In genomic region chr1:43043695-43044094, GRCh38 we compare ENCODE assay signal across 27 cellular contexts.
A peak's percentile ranks its signal among the peaks of the same experiment; 100 is the strongest.
DNase-seq lines count a peak whose midpoint lies in the region; FAIRE-seq and TF ChIP-seq lines count a peak whose summit lies in the region.
"Had no signal": no experiment of that assay in that cellular context is flagged by ENCODE, and none has a peak within 500 bp of the region (broad histone marks: within the 10 kb centered on the region; RNA-seq: fewer than 3 reads in every experiment).

No MANE protein-coding gene starts in this region.

- peaks cover 5% of the 10 kb centered on the region for H3K36me3 Mint-ChIP-seq in Caco-2 (ENCODE audit: insufficient read depth, unreplicated experiment)
- H3K36me3 Mint-ChIP-seq: CD8-positive, alpha-beta T cell had no signal

- FAIRE-seq in bronchial epithelial cell (lab: Jason Lieb, UNC) = no peak
- FAIRE-seq: A549, GM19239, HTR-8/SVneo had no signal

- H3K4me3 Mint-ChIP-seq in Caco-2 (ENCODE audit: unreplicated experiment) = no peak overlapping the region
- H3K4me3 Mint-ChIP-seq: CD8-positive, alpha-beta T cell; GM23338; HFFc6 had no signal

- intact Hi-C loops in Caco-2 (cut with micrococcal nuclease; ENCODE audit: unreplicated experiment) = loop anchor here (2.0 kb wide), 2 partner anchors 35 to 63 kb away; no protein-coding TSS in a partner anchor

- no peaks in the 10 kb centered on the region for H3K27me3 Mint-ChIP-seq in Caco-2 (ENCODE audit: insufficient read depth, unreplicated experiment)

- no peak for TF ChIP-seq CTCF in Caco-2 (IDR thresholded peaks at IDR 0.05; ENCODE audit: insufficient read depth in 1 of 2, low read depth in 1 of 2, low read length in 1 of 2, severe bottlenecking in 1 of 2, unreplicated experiment in 1 of 2)
- no peak for TF ChIP-seq CTCF in RWPE1 (conservative IDR thresholded peaks at IDR 0.05; ENCODE audit: low read depth)
- no peak for TF ChIP-seq CTCF in bronchial epithelial cell (IDR thresholded peaks at IDR 0.05; ENCODE audit: insufficient read depth, low read length, severe bottlenecking)

- peaks cover 24% of the 10 kb centered on the region for H3K4me1 Mint-ChIP-seq in Caco-2 (ENCODE audit: low read depth, unreplicated experiment)

- peak overlapping the region; percentile 56 for H3K27ac ChIP-seq in RWPE1
- H3K27ac ChIP-seq: A549, C4-2B, KMS-11, PC-9 had no signal

- H3K9me3 ChIP-seq in Caco-2 = no peaks in the 10 kb centered on the region
- H3K9me3 ChIP-seq: A549, HAP-1 had no signal

- H3K27me3 ChIP-seq in Caco-2 (replicated peaks; ENCODE audit: control insufficient read depth, insufficient read depth, low read length) = no peaks in the 10 kb centered on the region
- no peaks in the 10 kb centered on the region for H3K27me3 ChIP-seq in bronchial epithelial cell (ENCODE audit: control insufficient read depth, insufficient read depth, low read length)

- no peaks in the 10 kb centered on the region for H3K9me3 Mint-ChIP-seq in Caco-2 (ENCODE audit: unreplicated experiment)
- H3K9me3 Mint-ChIP-seq: CD8-positive, alpha-beta T cell; GM23338; HFFc6 had no signal

- no TSS peak for BruUV-seq in Caco-2 (replicated peaks; lab: Mats Ljungman, UMichigan)

- peaks cover 65% of the 10 kb centered on the region for H3K4me1 ChIP-seq in Caco-2
- H3K4me1 ChIP-seq: HAP-1 had no signal

- H3K36me3 ChIP-seq in Caco-2 (ENCODE audit: control insufficient read depth, insufficient read depth, low read length) (no peaks in the 10 kb centered on the region), bronchial epithelial cell (ENCODE audit: control insufficient read depth, insufficient read depth, low read length) (no peaks in the 10 kb centered on the region)
- H3K36me3 ChIP-seq: HAP-1 had no signal

- POLR2A ChIA-PET in Caco-2 (lab: Charles Lee) (no interaction called here), RWPE1 (lab: Yijun Ruan, JAX; ENCODE audit: low non-redundant PET) (no interaction called here)

- CTCF ChIA-PET in Caco-2 (lab: Charles Lee) = no interaction called here
- CTCF ChIA-PET in RWPE1 (lab: Yijun Ruan, JAX) = no interaction called here

- no peak for DNase-seq in Caco-2
- no peak for DNase-seq in RWPE1 (ENCODE audit: low spot score)
- DNase-seq in bronchial epithelial cell (ENCODE audit: low read depth) = peak; percentile 87
- DNase-seq in iris pigment epithelial cell (ENCODE audit: low read depth) = peak; percentile 26
- no peak for DNase-seq in hippocampal formation (lab: John Stamatoyannopoulos, UW)
- no peak for DNase-seq in SHP77 (lab: John Stamatoyannopoulos, UW)
- no peak for DNase-seq in DMS153 treated with DMSO at 0.1 percent for 48 hours (lab: John Stamatoyannopoulos, UW; ENCODE audit: unreplicated experiment)
- DNase-seq: AML-193; Calu3; CD8-positive, alpha-beta T cell; DND-41; HFFc6; NCI-H1048; NCI-H1417; NCI-H2029 treated with DMSO at 0.1 percent for 48 hours; NCI-H446 treated with DMSO at 0.1 percent for 48 hours; NCI-H526; NK-92 treated with Interleukin-12 subunit alpha and Interleukin-12 subunit beta, amount 100 ng/mL, for 24 hours; PC-9; SHP77 treated with DMSO at 0.1 percent for 48 hours had no signal

- H3K4me3 ChIP-seq in Caco-2 (ENCODE audit: low read depth, low read length) (no peak overlapping the region), bronchial epithelial cell (ENCODE audit: low read depth, low read length) (no peak overlapping the region)
- H3K4me3 ChIP-seq: A549, GM23338, HAP-1, PC-9 had no signal

- H3K27ac Mint-ChIP-seq in Caco-2 (ENCODE audit: unreplicated experiment) = peak overlapping the region; percentile 81
- H3K27ac Mint-ChIP-seq: CD8-positive, alpha-beta T cell; GM23338; HFFc6 had no signal

Comparison
In these comparisons a context has a peak if more than half of its experiments do, and no peak if none do; other contexts are left out.
1. DNase-seq: peak in bronchial epithelial cell (single experiment) and iris pigment epithelial cell (single experiment); none in Caco-2 (0 of 2), RWPE1 (single experiment), hippocampal formation (0 of 2), SHP77 (0 of 2) and DMS153 treated with DMSO at 0.1 percent for 48 hours (single experiment).